25 cellular contexts compared by ENCODE assay signal in genomic region chr1:201173736-201174135, GRCh38. TPM values are rescaled to one million over a fixed set of nuclear protein-coding genes. Genes with fewer than 3 reads are reported as not detected.
DNase-seq lines count a peak whose midpoint lies in the region; ATAC-seq, FAIRE-seq and TF ChIP-seq lines count a peak whose summit lies in the region.
"Had no signal": no experiment of that assay in that cellular context is flagged by ENCODE, and none has a peak within 500 bp of the region (broad histone marks: within the 10 kb centered on the region; RNA-seq: fewer than 3 reads in every experiment).

No MANE protein-coding gene starts in this region.

- TF ChIP-seq RAD21 in liver (IDR thresholded peaks at IDR 0.05), result no peak
- TF ChIP-seq RAD21 in HepG2 (CRISPR knock-in tag; IDR thresholded peaks at IDR 0.05), result no peak

- H3K27ac ChIP-seq in liver (ENCODE audit: low read depth in 1 of 2, low read length in 2 of 2), result no peak overlapping the region
- no peak overlapping the region for H3K27ac ChIP-seq in HepG2 (ENCODE audit: extremely low read length, insufficient read depth, low read length)
- H3K27ac ChIP-seq in neuronal stem cell (replicated peaks; ENCODE audit: low read length), result no peak overlapping the region

- TF ChIP-seq CTCF in liver (IDR thresholded peaks at IDR 0.05; ENCODE audit: low read depth, low read length, missing input control) (no peak), HepG2 (CRISPR knock-in tag; IDR thresholded peaks at IDR 0.05) (no peak), endothelial cell (IDR thresholded peaks at IDR 0.05; ENCODE audit: unreplicated experiment) (no peak)

- no peak overlapping the region for H3K9ac ChIP-seq in liver (ENCODE audit: low read depth in 1 of 2, low read length in 2 of 2)
- no peak overlapping the region for H3K9ac ChIP-seq in HepG2 (ENCODE audit: insufficient read depth, low read depth, low read length)
- no peak overlapping the region for H3K9ac ChIP-seq in neuronal stem cell (ENCODE audit: low read depth, low read length, poor library complexity)
- H3K9ac ChIP-seq: SK-N-SH had no signal

- intact Hi-C loops in HepG2 (cut with micrococcal nuclease; ENCODE audit: unreplicated experiment), result loop anchor here (1.0 kb wide), 1 partner anchor 50 kb away; no protein-coding TSS in a partner anchor

- ATAC-seq in HepG2 (no peak), HG03025 (IDR thresholded peaks at IDR 0.05; ENCODE audit: low FRiP score, unreplicated experiment) (no peak)
- ATAC-seq in activated T-helper 17 cell treated with anti-CD3 and anti-CD28 coated beads, Interleukin-2, amount 50 U/mL, for 72 hours (replicated peaks), result no peak
- no peak for ATAC-seq in stimulated activated effector memory CD8-positive, alpha-beta T cell treated with anti-CD3 and anti-CD28 coated beads, Interleukin-12 subunit alpha, Interleukin-12 subunit beta, amount 100 ng/mL, for 72 hours
- ATAC-seq: HCT116 had no signal

- H3K36me3 ChIP-seq in liver (ENCODE audit: control insufficient read depth in 4 of 4, insufficient read depth in 3 of 4, low read depth in 1 of 4, low read length in 3 of 4) (no peaks in the 10 kb centered on the region), HepG2 (replicated peaks in 1 of 2; ENCODE audit: control insufficient read depth in 1 of 2, insufficient read depth in 2 of 2, low read length in 2 of 2) (no peaks in the 10 kb centered on the region), neuronal stem cell (replicated peaks in 1 of 2; ENCODE audit: control insufficient read depth in 2 of 2, insufficient read depth in 2 of 2, low read length in 2 of 2) (no peaks in the 10 kb centered on the region)

- peak overlapping the region; percentile 84 for H2BK12ac ChIP-seq in neuronal stem cell (ENCODE audit: low read length)

- H3K4me3 Mint-ChIP-seq in activated T-helper 17 cell treated with anti-CD3 and anti-CD28 coated beads, Interleukin-2, amount 50 U/mL, for 72 hours, result no peak overlapping the region
- no peak overlapping the region for H3K4me3 Mint-ChIP-seq in stimulated activated effector memory CD8-positive, alpha-beta T cell treated with anti-CD3 and anti-CD28 coated beads, Interleukin-12 subunit alpha, Interleukin-12 subunit beta, amount 100 ng/mL, for 72 hours
- no peak overlapping the region for H3K4me3 Mint-ChIP-seq in endothelial cell (ENCODE audit: unreplicated experiment)

- H3K4me3 ChIP-seq in liver (ENCODE audit: low read depth in 1 of 3, low read length in 3 of 3) (no peak overlapping the region), HepG2 (replicated peaks in 1 of 3; ENCODE audit: insufficient read depth in 1 of 3, low read depth in 2 of 3, low read length in 3 of 3) (no peak overlapping the region), neuronal stem cell (ENCODE audit: low read length in 2 of 2) (no peak overlapping the region)

- no peaks in the 10 kb centered on the region for H3K79me1 ChIP-seq in neuronal stem cell (ENCODE audit: low read depth, low read length)

- no peaks in the 10 kb centered on the region for H3K9me3 Mint-ChIP-seq in activated T-helper 17 cell treated with anti-CD3 and anti-CD28 coated beads, Interleukin-2, amount 50 U/mL, for 72 hours
- H3K9me3 Mint-ChIP-seq in stimulated activated effector memory CD8-positive, alpha-beta T cell treated with anti-CD3 and anti-CD28 coated beads, Interleukin-12 subunit alpha, Interleukin-12 subunit beta, amount 100 ng/mL, for 72 hours, result no peaks in the 10 kb centered on the region
- H3K9me3 Mint-ChIP-seq in endothelial cell (ENCODE audit: unreplicated experiment), result no peaks in the 10 kb centered on the region
- H3K9me3 Mint-ChIP-seq: CD4-positive, alpha-beta T cell had no signal

- no peak for FAIRE-seq in HepG2 (lab: Jason Lieb, UNC)
- FAIRE-seq: G401.6, H1 had no signal

- TF ChIP-seq POLR2A in HepG2 (IDR thresholded peaks at IDR 0.05; ENCODE audit: insufficient read depth in 1 of 2, low read depth in 2 of 2, low read length in 2 of 2), result no peak

- BruUV-seq in HepG2 (replicated peaks; lab: Mats Ljungman, UMichigan), result no TSS peak

- no peak overlapping the region for H2BK5ac ChIP-seq in neuronal stem cell (ENCODE audit: low read length)

- peak overlapping the region; percentile 7 for H3K27ac Mint-ChIP-seq in activated T-helper 17 cell treated with anti-CD3 and anti-CD28 coated beads, Interleukin-2, amount 50 U/mL, for 72 hours
- H3K27ac Mint-ChIP-seq in stimulated activated effector memory CD8-positive, alpha-beta T cell treated with anti-CD3 and anti-CD28 coated beads, Interleukin-12 subunit alpha, Interleukin-12 subunit beta, amount 100 ng/mL, for 72 hours, result no peak overlapping the region
- H3K27ac Mint-ChIP-seq in endothelial cell (ENCODE audit: unreplicated experiment), result no peak overlapping the region
- H3K27ac Mint-ChIP-seq: CD4-positive, alpha-beta T cell had no signal

- no peak overlapping the region for H4K91ac ChIP-seq in neuronal stem cell (ENCODE audit: low read depth, low read length, poor library complexity)

- peaks cover 6 to 25% (median 19%) of the 10 kb centered on the region in 4 donors for H3K4me1 ChIP-seq in liver (ENCODE audit: control insufficient read depth in 4 of 4, insufficient read depth in 4 of 4, low read length in 3 of 4)
- H3K4me1 ChIP-seq in HepG2 (ENCODE audit: insufficient read depth, low read length), result peaks cover 79% of the 10 kb centered on the region
- H3K4me1 ChIP-seq in neuronal stem cell (ENCODE audit: control insufficient read depth in 2 of 2, insufficient read depth in 1 of 2, low read depth in 1 of 2, low read length in 2 of 2), result peaks cover 3 to 9% of the 10 kb centered on the region in 2 donors

- TF ChIP-seq EP300 in HepG2 (IDR thresholded peaks at IDR 0.05; ENCODE audit: low read depth in 2 of 2, low read length in 2 of 2), result no peak
- TF ChIP-seq EP300 in HepG2 (CRISPR knock-in tag; IDR thresholded peaks at IDR 0.05; ENCODE audit: borderline replicate concordance), result no peak

- no peak overlapping the region for H3K4ac ChIP-seq in neuronal stem cell (ENCODE audit: low read length)

- CTCF ChIA-PET in HepG2 (lab: Yijun Ruan, JAX; ENCODE audit: low intra/inter-chr PET ratio, low total read pairs), result no interaction called here

- POLR2A ChIA-PET in HepG2 (lab: Yijun Ruan, JAX), result interaction anchor here (1.3 kb wide), 1 partner anchor 17 kb away, joined by 3 read pairs; the partner anchor contains the start of gene IGFN1

- no peaks in the 10 kb centered on the region for H3K79me2 ChIP-seq in HepG2 (ENCODE audit: insufficient read depth, low read length)

- H4K20me1 ChIP-seq in HepG2 (ENCODE audit: insufficient read depth, low read length), result no peaks in the 10 kb centered on the region

- in situ Hi-C loops in HepG2 (cut with HindIII; ENCODE audit: extremely low pct_ligation_motif_present, low pct_unique_long_range_greater_than_20kb), result no loop called here

- no peak overlapping the region for H2AFZ ChIP-seq in HepG2 (ENCODE audit: low read length)
- H2AFZ ChIP-seq in neuronal stem cell (ENCODE audit: low read length), result no peak overlapping the region

- H3K18ac ChIP-seq in neuronal stem cell (ENCODE audit: low read length), result no peak overlapping the region

- H2BK120ac ChIP-seq in neuronal stem cell (ENCODE audit: low read depth, low read length), result no peak overlapping the region

- H4K8ac ChIP-seq in neuronal stem cell (ENCODE audit: low read depth, low read length), result no peak overlapping the region

- H3K9me3 ChIP-seq in liver (ENCODE audit: control insufficient read depth in 4 of 4, low read length in 3 of 4) (no peaks in the 10 kb centered on the region), HepG2 (ENCODE audit: low read length) (no peaks in the 10 kb centered on the region), neuronal stem cell (replicated peaks in 1 of 2; ENCODE audit: control insufficient read depth in 2 of 2, insufficient read depth in 1 of 2, low read depth in 1 of 2, low read length in 2 of 2) (no peaks in the 10 kb centered on the region)
- H3K9me3 ChIP-seq: SK-N-SH had no signal

- no peak overlapping the region for H2BK15ac ChIP-seq in neuronal stem cell (ENCODE audit: low read length)

- H3K14ac ChIP-seq in neuronal stem cell (ENCODE audit: low read length), result no peak overlapping the region

- H3K4me1 Mint-ChIP-seq in activated T-helper 17 cell treated with anti-CD3 and anti-CD28 coated beads, Interleukin-2, amount 50 U/mL, for 72 hours, result peaks cover 6% of the 10 kb centered on the region
- H3K4me1 Mint-ChIP-seq in stimulated activated effector memory CD8-positive, alpha-beta T cell treated with anti-CD3 and anti-CD28 coated beads, Interleukin-12 subunit alpha, Interleukin-12 subunit beta, amount 100 ng/mL, for 72 hours, result peaks cover 23% of the 10 kb centered on the region
- peaks cover 7% of the 10 kb centered on the region for H3K4me1 Mint-ChIP-seq in endothelial cell (ENCODE audit: unreplicated experiment)

- no peaks in the 10 kb centered on the region for H3K27me3 ChIP-seq in liver (ENCODE audit: control insufficient read depth in 4 of 4, insufficient read depth in 4 of 4, low read length in 3 of 4)
- no peaks in the 10 kb centered on the region; a peak in 1 of 5 replicates for H3K27me3 ChIP-seq in HepG2 (ENCODE audit: control insufficient read depth in 1 of 2, insufficient read depth in 2 of 2, low read length in 2 of 2)
- H3K27me3 ChIP-seq in neuronal stem cell (ENCODE audit: control insufficient read depth in 3 of 3, insufficient read depth in 3 of 3, low read depth in 1 of 3, low read length in 3 of 3), result peaks cover 0 to 46% (median 2%) of the 10 kb centered on the region in 3 experiments

- WGBS in liver, result 15% methylated on average over 1 of the region's 1 CpG
- 0% methylated on average over 1 of the region's 1 CpG for WGBS in HepG2 (ENCODE audit: low lambda C conversion rate)
- no CpG with 5 or more reads among the region's 1 CpG for WGBS in neuronal stem cell (ENCODE audit: extremely low coverage in 2 of 2, insufficient read length in 2 of 2, insufficient replicate concordance in 1 of 2), 2 donors

- no peak for DNase-seq in HepG2 (ENCODE audit: low spot score)
- no peak for DNase-seq in neuronal stem cell (ENCODE audit: low spot score)
- no peak for DNase-seq in stimulated activated effector memory CD8-positive, alpha-beta T cell treated with anti-CD3 and anti-CD28 coated beads, Interleukin-12 subunit alpha, Interleukin-12 subunit beta, amount 100 ng/mL, for 72 hours (ENCODE audit: low spot score in 2 of 2)
- no peak for DNase-seq in endothelial cell (ENCODE audit: low spot score)
- DNase-seq: CD4-positive, alpha-beta T cell; COR-L47; DMS 273 treated with DMSO at 0.1 percent for 48 hours; KG1; NCI-H1092 treated with DMSO at 0.1 percent for 48 hours; NCI-H1436 treated with DMSO at 0.1 percent for 48 hours; NCI-H2029; NCI-H446; NCI-H526; RPMI8226; SHP77; SK-N-SH had no signal

- H2AK5ac ChIP-seq in neuronal stem cell (ENCODE audit: low read depth, low read length), result no peak overlapping the region

- no peaks in the 10 kb centered on the region for H3K36me3 Mint-ChIP-seq in activated T-helper 17 cell treated with anti-CD3 and anti-CD28 coated beads, Interleukin-2, amount 50 U/mL, for 72 hours (ENCODE audit: low read depth)
- peaks cover 12% of the 10 kb centered on the region for H3K36me3 Mint-ChIP-seq in stimulated activated effector memory CD8-positive, alpha-beta T cell treated with anti-CD3 and anti-CD28 coated beads, Interleukin-12 subunit alpha, Interleukin-12 subunit beta, amount 100 ng/mL, for 72 hours
- no peaks in the 10 kb centered on the region for H3K36me3 Mint-ChIP-seq in endothelial cell (ENCODE audit: low read depth, unreplicated experiment)

- no peak overlapping the region for H3K23ac ChIP-seq in neuronal stem cell (ENCODE audit: low read depth, low read length, poor library complexity)

- peaks cover 15% of the 10 kb centered on the region for H3K27me3 Mint-ChIP-seq in activated T-helper 17 cell treated with anti-CD3 and anti-CD28 coated beads, Interleukin-2, amount 50 U/mL, for 72 hours
- H3K27me3 Mint-ChIP-seq in endothelial cell (ENCODE audit: unreplicated experiment), result peaks cover 8% of the 10 kb centered on the region

- H3K4me2 ChIP-seq in HepG2 (ENCODE audit: low read depth, low read length) (no peak overlapping the region), neuronal stem cell (ENCODE audit: insufficient read depth, low read length, poor library complexity, severe bottlenecking) (no peak overlapping the region)
- H3K4me2 ChIP-seq: SK-N-SH had no signal

RNA-seq across cellular contexts. Expression of gene IGFN1, which starts 16.9 kb away (rescaled TPM):
- under 1 TPM; 0.08 to 0.14 TPM for total RNA-seq in liver
- polyA plus RNA-seq in liver, result under 1 TPM in 1 of 2 donors, not detected in 1; 0.03 TPM
- 0.04 TPM in 1 of 2 replicates, not detected in the other for total RNA-seq in HepG2 (2016; rRNA removed; fragmentation: Illumina TruSeq; extraction: Trizol)
- total RNA-seq in HepG2 (2016; cell fraction: cytosol; rRNA removed; fragmentation: Illumina TruSeq; extraction: Trizol; ENCODE audit: low read depth), result not detected in 2 replicates
- total RNA-seq in HepG2 (2016; cell fraction: insoluble cytoplasmic fraction; rRNA removed; fragmentation: Illumina TruSeq; extraction: Trizol), result 0.03 TPM in 1 of 2 replicates, not detected in the other
- not detected in 2 replicates for total RNA-seq in HepG2 (2016; cell fraction: membrane; rRNA removed; fragmentation: Illumina TruSeq; extraction: Trizol)
- 0.09 and 0.22 TPM in 2 replicates for total RNA-seq in HepG2 (2016; cell fraction: nucleus; rRNA removed; fragmentation: Illumina TruSeq; extraction: Trizol)
- polyA plus RNA-seq in HepG2 (2011; rRNA removed), result 0.05 and 0.22 TPM in 2 replicates
- 0.01 TPM in 2 replicates for polyA plus RNA-seq in HepG2 (2011; cell fraction: cytosol; rRNA removed)
- 1.1 and 1.3 TPM in 2 replicates for polyA plus RNA-seq in HepG2 (2011; cell fraction: nucleus; rRNA removed)
- polyA plus RNA-seq in HepG2 (2012), result 0.05 and 0.20 TPM in 2 replicates
- not detected in 2 replicates for polyA plus RNA-seq in HepG2 (2016; cell fraction: cytosol; fragmentation: Illumina TruSeq; extraction: Trizol; ENCODE audit: low read depth)
- polyA plus RNA-seq in HepG2 (2016; cell fraction: insoluble cytoplasmic fraction; fragmentation: Illumina TruSeq; extraction: Trizol; ENCODE audit: low read depth), result 0.05 TPM in 1 of 2 replicates, not detected in the other
- not detected in 2 replicates for polyA plus RNA-seq in HepG2 (2016; cell fraction: membrane; fragmentation: Illumina TruSeq; extraction: Trizol; ENCODE audit: low read depth)
- 1.1 and 1.3 TPM in 2 replicates for polyA plus RNA-seq in HepG2 (2016; cell fraction: nucleus; fragmentation: Illumina TruSeq; extraction: Trizol; ENCODE audit: insufficient read depth, low read depth)
- polyA minus RNA-seq in HepG2 (2011; rRNA and poly(A)+ RNA removed; ENCODE audit: low replicate concordance), result not detected in 2 replicates
- polyA minus RNA-seq in HepG2 (2011; cell fraction: cytosol; rRNA and poly(A)+ RNA removed), result 0.09 TPM in 1 of 2 replicates, not detected in the other
- polyA minus RNA-seq in HepG2 (2011; cell fraction: nucleus; rRNA and poly(A)+ RNA removed), result 0.12 and 0.13 TPM in 2 replicates
- under 1 TPM in 1 of 2 donors, not detected in 1; 0.21 TPM for total RNA-seq in activated T-helper 17 cell treated with anti-CD3 and anti-CD28 coated beads, Interleukin-2, amount 50 U/mL, for 72 hours
- polyA plus RNA-seq in neuronal stem cell (2013, experiment 1 of 2), result 0.15 TPM
- 0.12 TPM for polyA plus RNA-seq in neuronal stem cell (2013, experiment 2 of 2)
- not detected for total RNA-seq in endothelial cell (ENCODE audit: unreplicated experiment)
- total RNA-seq: CD4-positive, alpha-beta T cell; H1 had no signal
- polyA plus RNA-seq: BJ, H1 had no signal

RNA-seq across cellular contexts. Expression of gene TMEM9, which starts 19.5 kb away (rescaled TPM):
- 10 to 100 TPM; 30.5 to 59.5 TPM for total RNA-seq in liver
- polyA plus RNA-seq in liver, result 10 to 100 TPM; 45.0 to 53.0 TPM
- 33.6 and 60.9 TPM in 2 replicates for total RNA-seq in HepG2 (2016; rRNA removed; fragmentation: Illumina TruSeq; extraction: Trizol)
- total RNA-seq in HepG2 (2016; cell fraction: cytosol; rRNA removed; fragmentation: Illumina TruSeq; extraction: Trizol; ENCODE audit: low read depth), result 19.4 and 19.6 TPM in 2 replicates
- total RNA-seq in HepG2 (2016; cell fraction: insoluble cytoplasmic fraction; rRNA removed; fragmentation: Illumina TruSeq; extraction: Trizol), result 34.2 and 64.9 TPM in 2 replicates
- total RNA-seq in HepG2 (2016; cell fraction: membrane; rRNA removed; fragmentation: Illumina TruSeq; extraction: Trizol), result 35.3 and 35.6 TPM in 2 replicates
- total RNA-seq in HepG2 (2016; cell fraction: nucleus; rRNA removed; fragmentation: Illumina TruSeq; extraction: Trizol), result 46.5 and 53.8 TPM in 2 replicates
- 102 and 137 TPM in 2 replicates for polyA plus RNA-seq in HepG2 (2011; rRNA removed)
- 89.3 and 100 TPM in 2 replicates for polyA plus RNA-seq in HepG2 (2011; cell fraction: cytosol; rRNA removed)
- 118 and 132 TPM in 2 replicates for polyA plus RNA-seq in HepG2 (2011; cell fraction: nucleus; rRNA removed)
- 50.9 and 56.1 TPM in 2 replicates for polyA plus RNA-seq in HepG2 (2012)
- 20.3 and 20.6 TPM in 2 replicates for polyA plus RNA-seq in HepG2 (2016; cell fraction: cytosol; fragmentation: Illumina TruSeq; extraction: Trizol; ENCODE audit: low read depth)
- polyA plus RNA-seq in HepG2 (2016; cell fraction: insoluble cytoplasmic fraction; fragmentation: Illumina TruSeq; extraction: Trizol; ENCODE audit: low read depth), result 32.1 and 32.2 TPM in 2 replicates
- 27.0 and 30.2 TPM in 2 replicates for polyA plus RNA-seq in HepG2 (2016; cell fraction: membrane; fragmentation: Illumina TruSeq; extraction: Trizol; ENCODE audit: low read depth)
- polyA plus RNA-seq in HepG2 (2016; cell fraction: nucleus; fragmentation: Illumina TruSeq; extraction: Trizol; ENCODE audit: insufficient read depth, low read depth), result 79.2 and 83.5 TPM in 2 replicates
- 239 and 286 TPM in 2 replicates for polyA minus RNA-seq in HepG2 (2011; rRNA and poly(A)+ RNA removed; ENCODE audit: low replicate concordance)
- 16.9 and 23.5 TPM in 2 replicates for polyA minus RNA-seq in HepG2 (2011; cell fraction: cytosol; rRNA and poly(A)+ RNA removed)
- polyA minus RNA-seq in HepG2 (2011; cell fraction: nucleus; rRNA and poly(A)+ RNA removed), result 14.8 and 15.3 TPM in 2 replicates
- total RNA-seq in activated T-helper 17 cell treated with anti-CD3 and anti-CD28 coated beads, Interleukin-2, amount 50 U/mL, for 72 hours, result 10 to 100 TPM; 19.5 to 25.7 TPM
- 72.8 TPM for polyA plus RNA-seq in neuronal stem cell (2013, experiment 1 of 2)
- 72.0 TPM for polyA plus RNA-seq in neuronal stem cell (2013, experiment 2 of 2)
- 78.7 TPM for total RNA-seq in endothelial cell (ENCODE audit: unreplicated experiment)

RNA-seq across cellular contexts. Expression of gene ASCL5, which starts 46.8 kb away (rescaled TPM):
- total RNA-seq in liver, result not detected
- not detected for polyA plus RNA-seq in liver
- not detected in 2 replicates for total RNA-seq in HepG2 (2016; rRNA removed; fragmentation: Illumina TruSeq; extraction: Trizol)
- not detected in 2 replicates for total RNA-seq in HepG2 (2016; cell fraction: cytosol; rRNA removed; fragmentation: Illumina TruSeq; extraction: Trizol; ENCODE audit: low read depth)
- not detected in 2 replicates for total RNA-seq in HepG2 (2016; cell fraction: insoluble cytoplasmic fraction; rRNA removed; fragmentation: Illumina TruSeq; extraction: Trizol)
- total RNA-seq in HepG2 (2016; cell fraction: membrane; rRNA removed; fragmentation: Illumina TruSeq; extraction: Trizol), result not detected in 2 replicates
- total RNA-seq in HepG2 (2016; cell fraction: nucleus; rRNA removed; fragmentation: Illumina TruSeq; extraction: Trizol), result not detected in 2 replicates
- polyA plus RNA-seq in HepG2 (2011; rRNA removed), result not detected in 2 replicates
- not detected in 2 replicates for polyA plus RNA-seq in HepG2 (2011; cell fraction: cytosol; rRNA removed)
- polyA plus RNA-seq in HepG2 (2011; cell fraction: nucleus; rRNA removed), result 0.08 and 0.09 TPM in 2 replicates
- not detected in 2 replicates for polyA plus RNA-seq in HepG2 (2012)
- not detected in 2 replicates for polyA plus RNA-seq in HepG2 (2016; cell fraction: cytosol; fragmentation: Illumina TruSeq; extraction: Trizol; ENCODE audit: low read depth)
- polyA plus RNA-seq in HepG2 (2016; cell fraction: insoluble cytoplasmic fraction; fragmentation: Illumina TruSeq; extraction: Trizol; ENCODE audit: low read depth), result not detected in 2 replicates
- not detected in 2 replicates for polyA plus RNA-seq in HepG2 (2016; cell fraction: membrane; fragmentation: Illumina TruSeq; extraction: Trizol; ENCODE audit: low read depth)
- polyA plus RNA-seq in HepG2 (2016; cell fraction: nucleus; fragmentation: Illumina TruSeq; extraction: Trizol; ENCODE audit: insufficient read depth, low read depth), result not detected in 2 replicates
- polyA minus RNA-seq in HepG2 (2011; rRNA and poly(A)+ RNA removed; ENCODE audit: low replicate concordance), result not detected in 2 replicates
- polyA minus RNA-seq in HepG2 (2011; cell fraction: cytosol; rRNA and poly(A)+ RNA removed), result not detected in 2 replicates
- not detected in 2 replicates for polyA minus RNA-seq in HepG2 (2011; cell fraction: nucleus; rRNA and poly(A)+ RNA removed)
- total RNA-seq in activated T-helper 17 cell treated with anti-CD3 and anti-CD28 coated beads, Interleukin-2, amount 50 U/mL, for 72 hours, result under 1 TPM in 1 of 2 donors, not detected in 1; 0.19 TPM
- polyA plus RNA-seq in neuronal stem cell (2013, experiment 1 of 2), result 0.04 TPM
- 0.03 TPM for polyA plus RNA-seq in neuronal stem cell (2013, experiment 2 of 2)
- total RNA-seq in endothelial cell (ENCODE audit: unreplicated experiment), result not detected
- total RNA-seq: Daoy, HT1080 had no signal
- polyA plus RNA-seq: SK-N-SH had no signal
